ENCODE assay signal across 8 cellular contexts in genomic region chr19:35154535-35155406, GRCh38. TPM values are rescaled to one million over a fixed set of nuclear protein-coding genes. Genes with fewer than 3 reads are reported as not detected.
A peak's percentile ranks its signal among the peaks of the same experiment; 100 is the strongest.
DNase-seq lines count a peak whose midpoint lies in the region.

FXYD5 (plus strand) TSS chr19:35154735; CDS start chr19:35155551, 816 bp downstream.

- POLR2A ChIA-PET in activated CD8-positive, alpha-beta memory T cell treated with anti-CD3 and anti-CD28 coated beads for 36 hours (lab: Charles Lee): interaction anchor here (0.6 to 1.9 kb wide), 4 partner anchors 9 to 87 kb away, joined by 4 to 6 read pairs (median 6); no protein-coding TSS in a partner anchor

- CTCF ChIA-PET in activated CD8-positive, alpha-beta memory T cell treated with anti-CD3 and anti-CD28 coated beads for 36 hours (lab: Charles Lee): interaction anchor here (1.1 to 3.6 kb wide), 7 partner anchors 9 to 88 kb away, joined by 3 to 30 read pairs (median 5); partner anchors contain the start of gene FXYD7

- peaks cover 26% of the 10 kb centered on the region for H3K4me1 ChIP-seq in mucosa of stomach (ENCODE audit: control insufficient read depth, insufficient read depth, low read length)

- in situ Hi-C loops in endometrial microvascular endothelial cells (cut with HindIII; ENCODE audit: inconsistent ontology term, low pct_unique_long_range_greater_than_20kb, low sequenced_read_pairs): no loop called here

- H3K9me3 ChIP-seq in mucosa of stomach (ENCODE audit: control insufficient read depth, low read length): no peaks in the 10 kb centered on the region

- peak within 1 kb of the TSS; percentile 77 for H3K9ac ChIP-seq in mucosa of stomach (ENCODE audit: low read length)

- H3K27me3 ChIP-seq in mucosa of stomach (ENCODE audit: control insufficient read depth, insufficient read depth, low read length): peaks cover 16% of the 10 kb centered on the region

- DNase-seq in NCI-H2196 (lab: John Stamatoyannopoulos, UW; ENCODE audit: unreplicated experiment): peak; percentile 18
- no peak for DNase-seq in NCI-H2196 treated with DMSO at 0.1 percent for 48 hours (lab: John Stamatoyannopoulos, UW; ENCODE audit: unreplicated experiment)
- DNase-seq in NOMO-1 treated with DMSO at 0.1 percent for 48 hours (lab: John Stamatoyannopoulos, UW; ENCODE audit: unreplicated experiment): peak; percentile 74
- peak; percentile 71 for DNase-seq in stimulated activated CD8-positive, alpha-beta memory T cell treated with anti-CD3 and anti-CD28 coated beads, Interleukin-7, amount 100 ng/mL, for 24 hours (ENCODE audit: low read depth)
- DNase-seq in NCI-H1048 (lab: John Stamatoyannopoulos, UW): no peak

- H3K36me3 ChIP-seq in mucosa of stomach (ENCODE audit: control insufficient read depth, insufficient read depth, low read length): no peaks in the 10 kb centered on the region

- peak within 1 kb of the TSS; percentile 82 for H3K4me3 ChIP-seq in mucosa of stomach (ENCODE audit: low read length)

RNA-seq across cellular contexts. Expression of gene FXYD5, which starts in this region (rescaled TPM):
- total RNA-seq in activated CD8-positive, alpha-beta memory T cell treated with anti-CD3 and anti-CD28 coated beads for 36 hours: 100 to 1,000 TPM; 286 to 292 TPM
- 194 TPM for total RNA-seq in endometrial microvascular endothelial cells (ENCODE audit: inconsistent ontology term)

Comparison
In these comparisons a context has a peak if more than half of its experiments do, and no peak if none do; other contexts are left out.
1. DNase-seq: peak in NCI-H2196 (single experiment), NOMO-1 treated with DMSO at 0.1 percent for 48 hours (single experiment) and stimulated activated CD8-positive, alpha-beta memory T cell treated with anti-CD3 and anti-CD28 coated beads, Interleukin-7, amount 100 ng/mL, for 24 hours (single experiment); none in NCI-H2196 treated with DMSO at 0.1 percent for 48 hours (single experiment) and NCI-H1048 (single experiment).